Comparison of ENCODE assay signal across 8 cellular contexts in genomic region chr17:29760771-29761682, GRCh38.
DNase-seq lines count a peak whose midpoint lies in the region; ATAC-seq and TF ChIP-seq lines count a peak whose summit lies in the region.

No MANE protein-coding gene starts in this region.

- TF ChIP-seq RAD21 in liver (IDR thresholded peaks at IDR 0.05), result no peak

- H3K4me3 ChIP-seq in liver (ENCODE audit: low read depth in 1 of 3, low read length in 3 of 3), result peak overlapping the region; percentile 35 to 72 (median 68)

- TF ChIP-seq CTCF in liver (IDR thresholded peaks at IDR 0.05; ENCODE audit: low read depth, low read length, missing input control), result no peak

- H3K4me1 ChIP-seq in liver (ENCODE audit: control insufficient read depth in 4 of 4, insufficient read depth in 4 of 4, low read length in 3 of 4), result peaks cover 0 to 12% (median 3%) of the 10 kb centered on the region in 4 donors

- peak overlapping the region; percentile 12 to 73 for H3K27ac ChIP-seq in liver (ENCODE audit: low read depth in 1 of 2, low read length in 2 of 2)

- no peaks in the 10 kb centered on the region for H3K27me3 ChIP-seq in liver (ENCODE audit: control insufficient read depth in 4 of 4, insufficient read depth in 4 of 4, low read length in 3 of 4)

- no peaks in the 10 kb centered on the region for H3K36me3 ChIP-seq in liver (ENCODE audit: control insufficient read depth in 4 of 4, insufficient read depth in 3 of 4, low read depth in 1 of 4, low read length in 3 of 4)

- peak overlapping the region; percentile 23 to 53 for H3K9ac ChIP-seq in liver (ENCODE audit: low read depth in 1 of 2, low read length in 2 of 2)

- peak; percentile 79 for ATAC-seq in GM18511 (IDR thresholded peaks at IDR 0.05; ENCODE audit: unreplicated experiment)
- ATAC-seq in HG02943 (IDR thresholded peaks at IDR 0.05; ENCODE audit: low read depth, unreplicated experiment), result peak; percentile 65

- 8% methylated on average over 85 of the region's 85 CpGs for WGBS in liver

- DNase-seq in NCI-H524 treated with DMSO at 0.1 percent for 48 hours (lab: John Stamatoyannopoulos, UW) (peak; percentile 25), dermis blood vessel endothelial cell (peak; percentile 92), NCI-H345 (lab: John Stamatoyannopoulos, UW) (no peak)
- DNase-seq in activated CD4-positive, alpha-beta T cell treated with anti-CD3 and anti-CD28 coated beads, Interleukin-2, amount 50 U/mL, for 24 hours (ENCODE audit: low read depth in 1 of 2, low spot score in 1 of 2), result peak; percentile 73 to 86
- peak; percentile 85 to 89 for DNase-seq in stimulated activated CD4-positive, alpha-beta T cell treated with anti-CD3 and anti-CD28 coated beads, Interleukin-2, amount 100 ng/mL, for 48 hours

- H3K9me3 ChIP-seq in liver (ENCODE audit: control insufficient read depth in 4 of 4, low read length in 3 of 4), result no peaks in the 10 kb centered on the region

TF ChIP-seq in liver, 16 proteins besides CTCF, POLR2A, EP300 and RAD21:
- TF ChIP-seq FOXA1 (IDR thresholded peaks at IDR 0.05) (no peak), YY1 (IDR thresholded peaks at IDR 0.05) (no peak), EGR1 (IDR thresholded peaks at IDR 0.05; ENCODE audit: low read depth in 2 of 2) (no peak), NR2F2 (IDR thresholded peaks at IDR 0.05) (no peak), HNF4A (conservative IDR thresholded peaks at IDR 0.05) (peak in 1 of 2 donors; percentile 24), FOXA2 (IDR thresholded peaks at IDR 0.05) (no peak), REST (IDR thresholded peaks at IDR 0.05) (no peak), GABPA (IDR thresholded peaks at IDR 0.05 in 1 of 2, conservative IDR thresholded peaks at IDR 0.05 in 1 of 2) (no peak), ZBTB33 (IDR thresholded peaks at IDR 0.05) (peak; percentile 90), MAX (IDR thresholded peaks at IDR 0.05) (no peak), TAF1 (conservative IDR thresholded peaks at IDR 0.05) (no peak), ATF3 (IDR thresholded peaks at IDR 0.05) (no peak), HNF4G (IDR thresholded peaks at IDR 0.05) (no peak), SP1 (IDR thresholded peaks at IDR 0.05) (no peak), RXRA (IDR thresholded peaks at IDR 0.05) (peak in 1 of 2 donors; percentile 11), JUND (IDR thresholded peaks at IDR 0.05) (no peak)
